Comparison of ENCODE assay signal across 8 cellular contexts in genomic region chr10:101161494-101162299, GRCh38. TPM values are rescaled to one million over a fixed set of nuclear protein-coding genes. Genes with fewer than 3 reads are reported as not detected.
A peak's percentile ranks its signal among the peaks of the same experiment; 100 is the strongest.
DNase-seq lines count a peak whose midpoint lies in the region; ATAC-seq and TF ChIP-seq lines count a peak whose summit lies in the region.

No MANE protein-coding gene starts in this region.

- peak; percentile 91 for DNase-seq in H9
- DNase-seq in NCI-H748 (lab: John Stamatoyannopoulos, UW; ENCODE audit: unreplicated experiment) = peak; percentile 57
- DNase-seq in activated CD4-positive, alpha-beta T cell treated with anti-CD3 and anti-CD28 coated beads, Interleukin-2, amount 50 U/mL, for 48 hours = peak; percentile 66 to 76
- peak; percentile 63 for DNase-seq in effector CD8-positive, alpha-beta T cell (lab: John Stamatoyannopoulos, UW)
- DNase-seq in lung microvascular endothelial cell (ENCODE audit: low read depth in 2 of 2) = peak; percentile 73 to 78
- peak; percentile 61 for DNase-seq in stimulated activated CD8-positive, alpha-beta memory T cell treated with anti-CD3 and anti-CD28 coated beads, Interleukin-12 subunit alpha, Interleukin-12 subunit beta, amount 100 ng/mL, for 1 hour (ENCODE audit: low read depth)

- no peaks in the 10 kb centered on the region for H3K79me1 ChIP-seq in H9 (ENCODE audit: insufficient read depth, low read depth, low read length, poor library complexity, severe bottlenecking)

- no peaks in the 10 kb centered on the region for H3K36me3 Mint-ChIP-seq in H9 (ENCODE audit: insufficient read depth in 1 of 3, low read depth in 3 of 3)

- H3K4ac ChIP-seq in H9 (ENCODE audit: low read depth, low read length) = no peak overlapping the region

- H3K56ac ChIP-seq in H9 (ENCODE audit: insufficient read length, low read depth, low read length) = no peak overlapping the region

- no CpG with 5 or more reads among the region's 20 CpGs for whole genome bisulfite sequencing in H9 (ENCODE audit: extremely low coverage, insufficient read length, low lambda C conversion rate)

- H3K18ac ChIP-seq in H9 (ENCODE audit: insufficient read length, low read depth, low read length) = no peak overlapping the region

- no peak overlapping the region for H4K5ac ChIP-seq in H9 (ENCODE audit: insufficient read length, low read depth, low read length)

- no peaks in the 10 kb centered on the region for H3K23me2 ChIP-seq in H9 (ENCODE audit: insufficient read length, low read depth, low read length, poor library complexity, severe bottlenecking)

- H4K91ac ChIP-seq in H9 (ENCODE audit: insufficient read length, low read depth, low read length) = no peak overlapping the region

- peaks cover 84% of the 10 kb centered on the region for H3K27me3 Mint-ChIP-seq in H9 (ENCODE audit: low read depth)

- no peaks in the 10 kb centered on the region for H3K79me2 ChIP-seq in H9 (ENCODE audit: insufficient read depth, low read length)

- H3K27ac ChIP-seq in BLaER1 = no peak overlapping the region
- no peak overlapping the region for H3K27ac ChIP-seq in H9 (ENCODE audit: insufficient read length, low read depth, low read length)

- H4K20me1 ChIP-seq in BLaER1 (0 out of 2 replicates have a peak, but pooled peaks cover 4% of the 10 kb centered on the region), H9 (ENCODE audit: control insufficient read depth, insufficient read depth, insufficient read length) (no peaks in the 10 kb centered on the region)

- peak overlapping the region; percentile 13 to 55 for H3K4me3 Mint-ChIP-seq in H9

- peak; percentile 98 for TF ChIP-seq CTCF in H9 (conservative IDR thresholded peaks at IDR 0.05)

- no peak overlapping the region for H2BK15ac ChIP-seq in H9 (ENCODE audit: low read depth, low read length)

- H3K36me3 ChIP-seq in BLaER1 = no peaks in the 10 kb centered on the region

- H2BK120ac ChIP-seq in H9 (ENCODE audit: low read depth, low read length, poor library complexity, severe bottlenecking) = no peak overlapping the region

- H3K14ac ChIP-seq in H9 (ENCODE audit: insufficient read depth, low read length) = no peak overlapping the region

- H3K23ac ChIP-seq in H9 (ENCODE audit: insufficient read length, low read depth, low read length) = no peak overlapping the region

- ATAC-seq in GM21619 (IDR thresholded peaks at IDR 0.05; ENCODE audit: unreplicated experiment) = no peak

- H3K4me1 Mint-ChIP-seq in H9 = peaks cover 12 to 22% of the 10 kb centered on the region in 2 experiments

- no peak overlapping the region for H3K4me3 ChIP-seq in BLaER1

- no peak overlapping the region for H2BK20ac ChIP-seq in H9 (ENCODE audit: low read depth, low read length, poor library complexity, severe bottlenecking)

- no peak overlapping the region for H3K27ac Mint-ChIP-seq in H9

- H2AK5ac ChIP-seq in H9 (ENCODE audit: insufficient read length, low read length) = no peak overlapping the region

- no peak overlapping the region for H4K8ac ChIP-seq in H9 (replicated peaks; ENCODE audit: insufficient read length, low read depth, low read length)

- no peak overlapping the region for H3K9ac ChIP-seq in BLaER1
- no peak overlapping the region for H3K9ac ChIP-seq in H9 (ENCODE audit: extremely low read depth, insufficient read length, low read length)

- no peak overlapping the region for H2AFZ ChIP-seq in H9 (ENCODE audit: low read length)

- H3K9me3 Mint-ChIP-seq in H9 = peaks cover 0 to 11% of the 10 kb centered on the region in 2 experiments; a peak in 4 of 5 replicates

- H3K27me3 ChIP-seq in BLaER1 (peaks cover 25% of the 10 kb centered on the region), H9 (ENCODE audit: insufficient read depth, low read length) (peaks cover 3% of the 10 kb centered on the region; the same call in 1 of the 2 replicates)

- peak overlapping the region; percentile 22; the same call in 1 of the 2 replicates for H3K4me2 ChIP-seq in BLaER1
- peak overlapping the region; percentile 41 for H3K4me2 ChIP-seq in H9 (ENCODE audit: insufficient read depth, insufficient read length, low read length)

- no peak overlapping the region for H2BK5ac ChIP-seq in H9 (ENCODE audit: insufficient read length, low read length)

- no peak overlapping the region for H3T11ph ChIP-seq in H9 (ENCODE audit: low read length)

- peaks cover 2% of the 10 kb centered on the region; the same call in 1 of the 2 replicates for H3K9me3 ChIP-seq in BLaER1
- no peaks in the 10 kb centered on the region for H3K9me3 ChIP-seq in H9 (ENCODE audit: control insufficient read depth, low read depth, low read length)

- H3K4me1 ChIP-seq in BLaER1 = peaks cover 5% of the 10 kb centered on the region; the same call in 1 of the 2 replicates
- no peaks in the 10 kb centered on the region for H3K4me1 ChIP-seq in H9 (ENCODE audit: insufficient read depth, low read length)

- H2BK12ac ChIP-seq in H9 (ENCODE audit: insufficient read length, low read depth, low read length) = no peak overlapping the region

RNA-seq across cellular contexts. Expression of gene TLX1, which starts 30.6 kb away (rescaled TPM):
- total RNA-seq in H9 (2021) (not detected in 2 replicates), lung microvascular endothelial cell (not detected in 2 replicates)
